Comparison of ENCODE assay signal across 16 cellular contexts in genomic region chr16:47110939-47111338, GRCh38. TPM values are rescaled to one million over a fixed set of nuclear protein-coding genes. Genes with fewer than 3 reads are reported as not detected.
DNase-seq lines count a peak whose midpoint lies in the region; ATAC-seq, FAIRE-seq and TF ChIP-seq lines count a peak whose summit lies in the region.
"Had no signal": no experiment of that assay in that cellular context is flagged by ENCODE, and none has a peak within 500 bp of the region (broad histone marks: within the 10 kb centered on the region; RNA-seq: fewer than 3 reads in every experiment).

No MANE protein-coding gene starts in this region.

- no CpG with 5 or more reads among the region's 3 CpGs for WGBS in iPS DF 6.9 (ENCODE audit: insufficient coverage, insufficient read length)

- H3K27ac ChIP-seq in iPS DF 6.9 (ENCODE audit: low read length) (no peak overlapping the region), vagina (no peak overlapping the region)
- H3K27ac ChIP-seq: left ventricle myocardium inferior, prostate gland, stomach had no signal

- H3K4me1 ChIP-seq in iPS DF 6.9 (ENCODE audit: control insufficient read depth, insufficient read depth, low read length) (no peaks in the 10 kb centered on the region), vagina (no peaks in the 10 kb centered on the region)
- H3K4me1 ChIP-seq: left ventricle myocardium inferior, prostate gland, stomach had no signal

- ATAC-seq in GM18517 (IDR thresholded peaks at IDR 0.05; ENCODE audit: unreplicated experiment) (no peak), HG02588 (IDR thresholded peaks at IDR 0.05; ENCODE audit: unreplicated experiment) (no peak)

- no peak for TF ChIP-seq CTCF in vagina (IDR thresholded peaks at IDR 0.05)

- POLR2A ChIA-PET in HEK293T (lab: Yijun Ruan, JAX): no interaction called here

- CTCF ChIA-PET in HEK293T (lab: Yijun Ruan, JAX): no interaction called here

- FAIRE-seq in G401.6 (lab: Jason Lieb, UNC): peak; percentile 33

- no peaks in the 10 kb centered on the region for H3K9me3 ChIP-seq in iPS DF 6.9 (ENCODE audit: control insufficient read depth, insufficient read depth, low read length)
- H3K9me3 ChIP-seq in vagina: no peaks in the 10 kb centered on the region
- H3K9me3 ChIP-seq: left ventricle myocardium inferior, prostate gland, stomach had no signal

- no peaks in the 10 kb centered on the region for H3K36me3 ChIP-seq in iPS DF 6.9 (ENCODE audit: control insufficient read depth, insufficient read depth, low read length)
- H3K36me3 ChIP-seq in vagina: no peaks in the 10 kb centered on the region
- H3K36me3 ChIP-seq: left ventricle myocardium inferior, prostate gland, stomach had no signal

- DNase-seq in HEK293T (ENCODE audit: extremely low spot score) (peak; percentile 26), SK-MEL-5 (ENCODE audit: low read depth, low spot score) (peak; percentile 43), iPS DF 6.9 (ENCODE audit: low read depth, low spot score) (peak; percentile 4), vagina (ENCODE audit: extremely low spot score in 2 of 2) (no peak)
- DNase-seq: activated CD4-positive, alpha-beta T cell treated with anti-CD3 and anti-CD28 coated beads for 1 hour; activated naive CD4-positive, alpha-beta T cell treated with anti-CD3 and anti-CD28 coated beads for 36 hours; CD4-positive, alpha-beta T cell; EL; left ventricle myocardium inferior; MV-4-11; stimulated activated CD4-positive, alpha-beta T cell treated with anti-CD3 and anti-CD28 coated beads, Interleukin-12 subunit alpha, Interleukin-12 subunit beta, amount 100 ng/mL, for 4 hours; stomach had no signal

- in situ Hi-C loops in SK-MEL-5 (cut with HindIII; ENCODE audit: low pct_unique_long_range_greater_than_20kb, low sequenced_read_pairs): no loop called here

- TF ChIP-seq POLR2A in vagina (IDR thresholded peaks at IDR 0.05): no peak

- intact Hi-C loops in vagina (cut with DNase I): no loop called here

- H3K4me3 ChIP-seq in iPS DF 6.9 (ENCODE audit: low read length): no peak overlapping the region
- no peak overlapping the region for H3K4me3 ChIP-seq in vagina
- H3K4me3 ChIP-seq: left ventricle myocardium inferior, prostate gland, stomach had no signal

- H3K27me3 ChIP-seq in iPS DF 6.9 (ENCODE audit: control insufficient read depth, insufficient read depth, low read length): no peaks in the 10 kb centered on the region
- no peaks in the 10 kb centered on the region for H3K27me3 ChIP-seq in vagina
- H3K27me3 ChIP-seq: stomach had no signal

TF ChIP-seq in HEK293T, 16 proteins besides CTCF, POLR2A, EP300 and RAD21:
- TF ChIP-seq BHLHE40 (IDR thresholded peaks at IDR 0.05; ENCODE audit: borderline replicate concordance) (no peak), PKNOX1 (IDR thresholded peaks at IDR 0.05) (no peak), SP1 (IDR thresholded peaks at IDR 0.05) (no peak), TARDBP (IDR thresholded peaks at IDR 0.05) (no peak), CTBP1 (IDR thresholded peaks at IDR 0.05; ENCODE audit: borderline replicate concordance) (no peak), FOXK2 (IDR thresholded peaks at IDR 0.05) (no peak), L3MBTL2 (conservative IDR thresholded peaks at IDR 0.05) (no peak), LEF1 (IDR thresholded peaks at IDR 0.05; ENCODE audit: borderline replicate concordance) (no peak), SUZ12 (IDR thresholded peaks at IDR 0.05) (no peak), NFRKB (IDR thresholded peaks at IDR 0.05) (no peak), FOXA1 (IDR thresholded peaks at IDR 0.05) (no peak), FOXM1 (IDR thresholded peaks at IDR 0.05; ENCODE audit: borderline replicate concordance) (no peak), ELF4 (IDR thresholded peaks at IDR 0.05) (no peak), ZNF384 (IDR thresholded peaks at IDR 0.05) (no peak), HDGF (IDR thresholded peaks at IDR 0.05; ENCODE audit: borderline replicate concordance) (no peak), ARNT (IDR thresholded peaks at IDR 0.05) (no peak)

RNA-seq across cellular contexts. Expression of gene NETO2, which starts 32.8 kb away (rescaled TPM):
- 53.7 and 64.0 TPM in 2 replicates for total RNA-seq in SK-MEL-5 (2014; rRNA removed; shearing (Covaris generic))
- 55.9 and 82.0 TPM in 2 replicates for polyA plus RNA-seq in SK-MEL-5 (2015; cell fraction: cytosol; rRNA removed)
- 88.2 and 131 TPM in 2 replicates for polyA plus RNA-seq in SK-MEL-5 (2015; cell fraction: nucleus; rRNA removed)
- 2.7 TPM for total RNA-seq in vagina

Comparison
In these comparisons a context has a peak if more than half of its experiments do, and no peak if none do; other contexts are left out.
1. DNase-seq: peak in HEK293T (single experiment), SK-MEL-5 (single experiment) and iPS DF 6.9 (single experiment); none in vagina (0 of 2).
2. RNA of gene NETO2, which starts 32.8 kb away (total RNA-seq): 53.7 to 64.0 TPM in SK-MEL-5; 2.7 TPM in vagina (single experiment); every median in the first group is over 10 times any median in the second.